ENCODE assay signal across 23 cellular contexts in the genomic region with DNA sequence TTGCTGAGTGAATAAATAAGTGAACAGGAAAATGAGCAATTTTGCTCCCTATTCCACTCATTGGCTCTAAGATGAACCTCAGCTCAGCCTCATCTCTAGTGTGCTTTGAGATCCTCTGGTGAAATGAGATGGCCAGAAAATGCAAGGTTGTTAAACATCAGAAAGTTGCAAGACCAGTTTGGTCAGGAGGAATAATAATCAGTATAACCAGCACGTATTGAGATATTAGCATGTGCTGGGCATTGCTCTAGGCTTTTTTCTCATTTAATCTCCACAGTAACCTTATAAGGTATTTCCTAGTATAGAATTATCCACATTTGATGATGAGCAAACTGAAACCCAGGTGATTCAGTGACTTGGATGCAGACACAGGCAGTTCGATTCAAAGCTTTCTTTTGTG.
A peak's percentile ranks its signal among the peaks of the same experiment; 100 is the strongest.
DNase-seq lines count a peak whose midpoint lies in the region; ATAC-seq, FAIRE-seq and TF ChIP-seq lines count a peak whose summit lies in the region.
"Had no signal": no experiment of that assay in that cellular context is flagged by ENCODE, and none has a peak within 500 bp of the region (broad histone marks: within the 10 kb centered on the region; RNA-seq: fewer than 3 reads in every experiment).

No MANE protein-coding gene starts in this region.

- TF ChIP-seq CTCF in mammary epithelial cell (conservative IDR thresholded peaks at IDR 0.05 in 1 of 2, IDR thresholded peaks at IDR 0.05 in 1 of 2; ENCODE audit: extremely low read depth in 1 of 2, insufficient read depth in 1 of 2, low read depth in 1 of 2, low read length in 2 of 2) (no peak), breast epithelium (IDR thresholded peaks at IDR 0.05) (no peak), bronchial epithelial cell (IDR thresholded peaks at IDR 0.05; ENCODE audit: insufficient read depth, low read length, severe bottlenecking) (no peak)
- no peak for TF ChIP-seq CTCF in CD8-positive, alpha-beta T cell (IDR thresholded peaks at IDR 0.05)

- POLR2A ChIA-PET in CD8-positive, alpha-beta T cell (lab: Charles Lee): no interaction called here

- H3K27ac ChIP-seq in mammary epithelial cell (ENCODE audit: insufficient read depth, low read depth, low read length) (no peak overlapping the region), breast epithelium (no peak overlapping the region)
- no peak overlapping the region for H3K27ac ChIP-seq in CD8-positive, alpha-beta T cell (ENCODE audit: low read depth, low read length)
- H3K27ac ChIP-seq: BLaER1 treated with 17β-estradiol and CSF1 and Interleukin-3, amounts not matched to agents 10 nM and 100 nM; KMS-11 had no signal

- WGBS in mammary epithelial cell (ENCODE audit: low coverage, missing lambda C conversion rate): 15% methylated on average over 2 of the region's 2 CpGs

- H3K27me3 Mint-ChIP-seq in CD8-positive, alpha-beta T cell (ENCODE audit: low read depth): peaks cover 2% of the 10 kb centered on the region

- no peak for TF ChIP-seq POLR2A in breast epithelium (IDR thresholded peaks at IDR 0.05)

- intact Hi-C loops in mammary epithelial cell (cut with micrococcal nuclease): no loop called here
- intact Hi-C loops in breast epithelium (cut with DNase I; ENCODE audit: low total_unique reads): loop anchor here (5.0 kb wide), 1 partner anchor 928 kb away; no protein-coding TSS in a partner anchor
- intact Hi-C loops in CD8-positive, alpha-beta T cell (cut with DNase I, micrococcal nuclease): loop anchor here in 1 of 2 experiments (5.0 kb wide), 1 partner anchor 257 kb away; no protein-coding TSS in a partner anchor

- H3K4me1 ChIP-seq in mammary epithelial cell (ENCODE audit: insufficient read depth, low read length): peaks cover 5% of the 10 kb centered on the region
- H3K4me1 ChIP-seq in breast epithelium: no peaks in the 10 kb centered on the region
- H3K4me1 ChIP-seq in CD8-positive, alpha-beta T cell (ENCODE audit: insufficient read depth, low read length): no peaks in the 10 kb centered on the region
- H3K4me1 ChIP-seq: BLaER1 treated with 17β-estradiol and CSF1 and Interleukin-3, amounts not matched to agents 10 nM and 100 nM had no signal

- H3K27me3 ChIP-seq in mammary epithelial cell (ENCODE audit: insufficient read depth, low read length): no peaks in the 10 kb centered on the region
- peaks cover 0 to 53% of the 10 kb centered on the region in 2 donors for H3K27me3 ChIP-seq in breast epithelium
- no peaks in the 10 kb centered on the region for H3K27me3 ChIP-seq in bronchial epithelial cell (ENCODE audit: control insufficient read depth, insufficient read depth, low read length)
- no peaks in the 10 kb centered on the region for H3K27me3 ChIP-seq in CD8-positive, alpha-beta T cell (ENCODE audit: insufficient read depth, low read length)

- CTCF ChIA-PET in mammary epithelial cell (lab: Charles Lee; ENCODE audit: low non-redundant PET): no interaction called here
- CTCF ChIA-PET in CD8-positive, alpha-beta T cell (lab: Charles Lee): no interaction called here

- in situ Hi-C loops in mammary epithelial cell (cut with MboI; ENCODE audit: low sequenced_read_pairs in 2 of 2): no loop called here

- no peaks in the 10 kb centered on the region for H3K4me1 Mint-ChIP-seq in CD8-positive, alpha-beta T cell (ENCODE audit: low read depth)
- H3K4me1 Mint-ChIP-seq: CD8-positive, alpha-beta memory T cell; T-cell had no signal

- H3K36me3 ChIP-seq in mammary epithelial cell (ENCODE audit: insufficient read depth, low read length) (no peaks in the 10 kb centered on the region), breast epithelium (no peaks in the 10 kb centered on the region), bronchial epithelial cell (ENCODE audit: control insufficient read depth, insufficient read depth, low read length) (no peaks in the 10 kb centered on the region)
- no peaks in the 10 kb centered on the region for H3K36me3 ChIP-seq in CD8-positive, alpha-beta T cell (ENCODE audit: insufficient read depth, low read length)
- H3K36me3 ChIP-seq: BLaER1 treated with 17β-estradiol and CSF1 and Interleukin-3, amounts not matched to agents 10 nM and 100 nM had no signal

- H3K4me3 ChIP-seq in mammary epithelial cell (replicated peaks in 1 of 3; ENCODE audit: insufficient read depth in 1 of 3, low read depth in 2 of 3, low read length in 3 of 3) (no peak overlapping the region), breast epithelium (no peak overlapping the region), bronchial epithelial cell (ENCODE audit: low read depth, low read length) (no peak overlapping the region)
- H3K4me3 ChIP-seq in CD8-positive, alpha-beta T cell (ENCODE audit: low read depth, low read length): no peak overlapping the region
- H3K4me3 ChIP-seq: BLaER1 treated with 17β-estradiol and CSF1 and Interleukin-3, amounts not matched to agents 10 nM and 100 nM had no signal

- no peaks in the 10 kb centered on the region for H3K79me2 ChIP-seq in mammary epithelial cell (ENCODE audit: insufficient read depth, low read length)

- dilution Hi-C loops in mammary epithelial cell (cut with HindIII; ENCODE audit: low sequenced_read_pairs): loop anchor here (5.0 kb wide), 1 partner anchor 63 kb away; no protein-coding TSS in a partner anchor

- H3K4me3 Mint-ChIP-seq in CD8-positive, alpha-beta T cell: no peak overlapping the region
- H3K4me3 Mint-ChIP-seq: CD8-positive, alpha-beta memory T cell; HFFc6; T-cell had no signal

- DNase-seq in mammary epithelial cell: peak; percentile 37
- DNase-seq in breast epithelium (ENCODE audit: low spot score in 2 of 2): no peak
- peak; percentile 31 for DNase-seq in NCI-H526 treated with DMSO at 0.1 percent for 48 hours (lab: John Stamatoyannopoulos, UW)
- peak; percentile 35 for DNase-seq in bronchial epithelial cell (ENCODE audit: low read depth)
- DNase-seq in SKM-1 treated with dmso at 0.1 percent for 144 hours (lab: John Stamatoyannopoulos, UW; ENCODE audit: unreplicated experiment): no peak
- DNase-seq in CD8-positive, alpha-beta T cell: no peak
- no peak for DNase-seq in kidney glomerular epithelial cell (lab: John Stamatoyannopoulos, UW)
- DNase-seq: CD8-positive, alpha-beta memory T cell; GDM1; H7; HFFc6; NCI-H2081 treated with DMSO at 0.1 percent for 48 hours; NCI-H2227 treated with DMSO at 0.1 percent for 48 hours; NCI-H82; OCI-M1; RPMI8226; SHP77 treated with DMSO at 0.1 percent for 48 hours; SK-N-SH; T-cell had no signal

- no peak overlapping the region for H2AFZ ChIP-seq in mammary epithelial cell (ENCODE audit: low read depth, low read length)

- H3K27ac Mint-ChIP-seq in CD8-positive, alpha-beta T cell: no peak overlapping the region
- H3K27ac Mint-ChIP-seq: CD8-positive, alpha-beta memory T cell; HFFc6; T-cell had no signal

- H3K9me3 ChIP-seq in mammary epithelial cell (replicated peaks; ENCODE audit: insufficient read depth, low read length) (no peaks in the 10 kb centered on the region), breast epithelium (no peaks in the 10 kb centered on the region)
- H3K9me3 ChIP-seq in CD8-positive, alpha-beta T cell (ENCODE audit: low read length): no peaks in the 10 kb centered on the region
- H3K9me3 ChIP-seq: BLaER1 treated with 17β-estradiol and CSF1 and Interleukin-3, amounts not matched to agents 10 nM and 100 nM; SK-N-SH had no signal

- H3K4me2 ChIP-seq in mammary epithelial cell (ENCODE audit: insufficient read depth, low read depth, low read length): no peak overlapping the region
- H3K4me2 ChIP-seq: BLaER1 treated with 17β-estradiol and CSF1 and Interleukin-3, amounts not matched to agents 10 nM and 100 nM; KMS-11; SK-N-SH had no signal

- ATAC-seq in CD8-positive, alpha-beta T cell: no peak
- ATAC-seq in HG02884 (IDR thresholded peaks at IDR 0.05; ENCODE audit: unreplicated experiment): no peak
- ATAC-seq: T-cell had no signal

- no peaks in the 10 kb centered on the region for H3K36me3 Mint-ChIP-seq in CD8-positive, alpha-beta T cell
- H3K36me3 Mint-ChIP-seq: CD8-positive, alpha-beta memory T cell; T-cell had no signal

- H4K20me1 ChIP-seq in mammary epithelial cell (ENCODE audit: insufficient read depth, low read length): no peaks in the 10 kb centered on the region

- H3K9me3 Mint-ChIP-seq in CD8-positive, alpha-beta T cell: no peaks in the 10 kb centered on the region
- H3K9me3 Mint-ChIP-seq: T-cell had no signal

- H3K9ac ChIP-seq in mammary epithelial cell (ENCODE audit: insufficient read depth, low read length): no peak overlapping the region
- H3K9ac ChIP-seq: BLaER1 treated with 17β-estradiol and CSF1 and Interleukin-3, amounts not matched to agents 10 nM and 100 nM; KMS-11; SK-N-SH had no signal

- FAIRE-seq in bronchial epithelial cell (lab: Jason Lieb, UNC): no peak
- FAIRE-seq: D721Med had no signal

- no TSS peak for BruUV-seq in mammary epithelial cell (replicated peaks; lab: Mats Ljungman, UMichigan)

Comparison
In these comparisons a context has a peak if more than half of its experiments do, and no peak if none do; other contexts are left out.
1. DNase-seq: peak in mammary epithelial cell (single experiment), NCI-H526 treated with DMSO at 0.1 percent for 48 hours (single experiment) and bronchial epithelial cell (single experiment); none in breast epithelium (0 of 2), SKM-1 treated with dmso at 0.1 percent for 144 hours (single experiment), CD8-positive, alpha-beta T cell (0 of 7) and kidney glomerular epithelial cell (single experiment).